ENCODE assay signal across 19 cellular contexts in the genomic region with DNA sequence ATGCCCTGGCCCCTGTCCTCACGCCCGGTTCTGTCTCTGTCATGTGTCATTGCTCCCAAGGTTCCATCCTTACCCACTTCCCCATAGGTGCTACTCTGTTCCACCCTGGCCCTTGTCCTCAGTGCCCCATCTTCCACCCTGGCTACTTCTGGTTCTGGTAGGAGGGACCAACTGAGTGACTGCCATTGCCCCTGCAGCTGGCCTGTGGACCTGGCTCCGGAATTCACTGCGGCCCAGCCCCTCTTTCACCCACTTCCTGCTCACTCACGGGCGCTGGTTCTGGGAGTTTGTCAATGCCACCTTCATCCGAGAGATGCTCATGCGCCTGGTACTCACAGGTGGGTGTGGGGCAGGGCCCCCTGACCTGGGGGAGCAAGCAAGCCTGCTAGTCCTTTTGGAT.
"Had no signal": no experiment of that assay in that cellular context is flagged by ENCODE, and none has a peak within 500 bp of the region (broad histone marks: within the 10 kb centered on the region; RNA-seq: fewer than 3 reads in every experiment).

No MANE protein-coding gene starts in this region.

- H3K9me3 ChIP-seq: colonic mucosa, gastroesophageal sphincter, thoracic aorta had no signal

- H3K27ac ChIP-seq: colonic mucosa, thoracic aorta, upper lobe of left lung had no signal

- H3K4me3 ChIP-seq: colonic mucosa, gastroesophageal sphincter, thoracic aorta, upper lobe of left lung had no signal

- H3K36me3 ChIP-seq: colonic mucosa, thoracic aorta, upper lobe of left lung had no signal

- DNase-seq: activated CD4-positive, alpha-beta T cell treated with anti-CD3 and anti-CD28 coated beads for 1 hour; activated CD4-positive, alpha-beta T cell treated with anti-CD3 and anti-CD28 coated beads, Interleukin-2, amount 50 U/mL, for 1 hour; activated CD8-positive, alpha-beta T cell treated with anti-CD3 and anti-CD28 coated beads, Interleukin-2, amount 10 ng/mL, durations not matched to agents 7 days and 5 days; activated T-cell treated with anti-CD3 and anti-CD28 coated beads, Interleukin-2, amount 50 U/mL, for 24 hours; central memory CD4-positive, alpha-beta T cell; colonic mucosa; endodermal cell; head of caudate nucleus; left ventricle myocardium superior; stimulated activated CD4-positive, alpha-beta T cell treated with anti-CD3 and anti-CD28 coated beads, Interleukin-4, amount 100 ng/mL, for 24 hours; stimulated activated naive CD4-positive, alpha-beta T cell treated with Interleukin-2 at 50 U/mL for 16 hours had no signal

- H3K27ac Mint-ChIP-seq: activated CD8-positive, alpha-beta T cell treated with anti-CD3 and anti-CD28 coated beads, Interleukin-2, amount 10 ng/mL, durations not matched to agents 7 days and 5 days; activated naive CD4-positive, alpha-beta T cell treated with anti-CD3 and anti-CD28 coated beads, Interleukin-2, amount 50 U/mL, for 72 hours; activated T-cell treated with anti-CD3 and anti-CD28 coated beads, Interleukin-2, amount 50 U/mL, for 24 hours; activated T-helper 17 cell treated with anti-CD3 and anti-CD28 coated beads, Interleukin-2, amount 50 U/mL, for 72 hours; endodermal cell; memory B cell; progenitor cell of endocrine pancreas; T-helper 2 cell treated with Interferon-gamma antibody and Interleukin-4, amounts not matched to agents 5 μg/mL and 100 μg/mL, for 36 hours had no signal

- ATAC-seq: activated CD8-positive, alpha-beta T cell treated with anti-CD3 and anti-CD28 coated beads, Interleukin-2, amount 10 ng/mL, durations not matched to agents 7 days and 5 days; activated naive CD4-positive, alpha-beta T cell treated with anti-CD3 and anti-CD28 coated beads, Interleukin-2, amount 50 U/mL, for 72 hours; activated T-helper 17 cell treated with anti-CD3 and anti-CD28 coated beads, Interleukin-2, amount 50 U/mL, for 72 hours; gastroesophageal sphincter; left ventricle myocardium superior had no signal

- H3K9me3 Mint-ChIP-seq: activated naive CD4-positive, alpha-beta T cell treated with anti-CD3 and anti-CD28 coated beads, Interleukin-2, amount 50 U/mL, for 72 hours; activated T-helper 17 cell treated with anti-CD3 and anti-CD28 coated beads, Interleukin-2, amount 50 U/mL, for 72 hours; memory B cell had no signal

- H3K27me3 Mint-ChIP-seq: memory B cell had no signal

- H3K27me3 ChIP-seq: colonic mucosa, gastroesophageal sphincter, upper lobe of left lung had no signal

- H3K4me3 Mint-ChIP-seq: activated CD8-positive, alpha-beta T cell treated with anti-CD3 and anti-CD28 coated beads, Interleukin-2, amount 10 ng/mL, durations not matched to agents 7 days and 5 days; activated T-cell treated with anti-CD3 and anti-CD28 coated beads, Interleukin-2, amount 50 U/mL, for 24 hours; activated T-helper 17 cell treated with anti-CD3 and anti-CD28 coated beads, Interleukin-2, amount 50 U/mL, for 72 hours; endodermal cell; memory B cell; T-helper 2 cell treated with Interferon-gamma antibody and Interleukin-4, amounts not matched to agents 5 μg/mL and 100 μg/mL, for 36 hours had no signal
